In genomic region chr6:33299237-33299944, GRCh38 we compare ENCODE assay signal across 8 cellular contexts. TPM values are rescaled to one million over a fixed set of nuclear protein-coding genes. Genes with fewer than 3 reads are reported as not detected.
DNase-seq lines count a peak whose midpoint lies in the region; ATAC-seq and TF ChIP-seq lines count a peak whose summit lies in the region.

No MANE protein-coding gene starts in this region.

- in situ Hi-C loops in astrocyte of the cerebellum (cut with HindIII; ENCODE audit: low sequenced_read_pairs): no loop called here

- peaks cover 53% of the 10 kb centered on the region for H3K79me2 ChIP-seq in hepatocyte

- peak overlapping the region; percentile 93 for H2AFZ ChIP-seq in hepatocyte

- peak overlapping the region; percentile 99 for H3K27ac ChIP-seq in hepatocyte

- peak; percentile 77 for ATAC-seq in GM18511 (IDR thresholded peaks at IDR 0.05; ENCODE audit: unreplicated experiment)
- ATAC-seq in HG03039 (IDR thresholded peaks at IDR 0.05; ENCODE audit: unreplicated experiment): peak; percentile 52

- H3K36me3 ChIP-seq in hepatocyte (replicated peaks; ENCODE audit: insufficient read depth, low read depth): no peaks in the 10 kb centered on the region

- H3K4me3 ChIP-seq in astrocyte of the cerebellum (ENCODE audit: low read depth, low read length): peak overlapping the region; percentile 73
- H3K4me3 ChIP-seq in hepatocyte: peak overlapping the region; percentile 82
- peak overlapping the region; percentile 96 for H3K4me3 ChIP-seq in retinal pigment epithelial cell (ENCODE audit: low read length)

- no peaks in the 10 kb centered on the region for H3K9me2 ChIP-seq in hepatocyte (replicated peaks; ENCODE audit: insufficient read depth)

- peaks cover 16% of the 10 kb centered on the region for H3K4me1 ChIP-seq in hepatocyte (ENCODE audit: insufficient read depth)

- peaks cover 8% of the 10 kb centered on the region for H4K20me1 ChIP-seq in hepatocyte (ENCODE audit: insufficient read depth, poor library complexity, severe bottlenecking)

- peak overlapping the region; percentile 94 for H3K4me2 ChIP-seq in hepatocyte

- H3K27me3 ChIP-seq in hepatocyte: no peaks in the 10 kb centered on the region

- TF ChIP-seq CTCF in astrocyte of the cerebellum (IDR thresholded peaks at IDR 0.05; ENCODE audit: low read depth, low read length, missing control alignments) (peak; percentile 85), hepatocyte (IDR thresholded peaks at IDR 0.05; ENCODE audit: poor library complexity) (peak; percentile 86), retinal pigment epithelial cell (conservative IDR thresholded peaks at IDR 0.05; ENCODE audit: low read depth, low read length) (peak; percentile 79)

- 1% methylated on average over 54 of the region's 54 CpGs for WGBS in hepatocyte (ENCODE audit: low lambda C conversion rate, missing lambda C conversion rate)

- H3K9me3 ChIP-seq in hepatocyte (ENCODE audit: low read depth): no peaks in the 10 kb centered on the region

- DNase-seq in NCI-H2029 treated with DMSO at 0.1 percent for 48 hours (lab: John Stamatoyannopoulos, UW) (peak; percentile 71), T-helper 9 cell (peak; percentile 93), astrocyte of the cerebellum (ENCODE audit: low read depth) (no peak), hepatocyte (ENCODE audit: low spot score) (peak; percentile 96), retinal pigment epithelial cell (ENCODE audit: low read depth) (no peak), GM19240 (ENCODE audit: insufficient read length, low spot score) (no peak)

RNA-seq across cellular contexts. Expression of gene RGL2, which starts 0.6 kb away (rescaled TPM):
- total RNA-seq in hepatocyte: 57.4 and 63.3 TPM in 2 replicates
- polyA plus RNA-seq in hepatocyte: 82.1 and 89.3 TPM in 2 replicates

RNA-seq across cellular contexts. Expression of gene PFDN6, which starts 10.0 kb away (rescaled TPM):
- total RNA-seq in hepatocyte: 43.9 and 52.7 TPM in 2 replicates
- 19.5 and 27.2 TPM in 2 replicates for polyA plus RNA-seq in hepatocyte

RNA-seq across cellular contexts. Expression of gene WDR46, which starts 10.4 kb away (rescaled TPM):
- 46.6 and 51.1 TPM in 2 replicates for total RNA-seq in hepatocyte
- 70.1 and 84.2 TPM in 2 replicates for polyA plus RNA-seq in hepatocyte

RNA-seq across cellular contexts. Expression of gene TAPBP, which starts 14.5 kb away (rescaled TPM):
- 39.1 and 59.3 TPM in 2 replicates for total RNA-seq in hepatocyte
- polyA plus RNA-seq in hepatocyte: 108 and 116 TPM in 2 replicates

RNA-seq across cellular contexts. Expression of gene ZBTB22, which starts 18.2 kb away (rescaled TPM):
- total RNA-seq in hepatocyte: 21.6 and 23.4 TPM in 2 replicates
- 23.2 and 23.8 TPM in 2 replicates for polyA plus RNA-seq in hepatocyte

Comparison
In these comparisons a context has a peak if more than half of its experiments do, and no peak if none do; other contexts are left out.
1. DNase-seq: peak in NCI-H2029 treated with DMSO at 0.1 percent for 48 hours (single experiment), T-helper 9 cell (single experiment) and hepatocyte (single experiment); none in astrocyte of the cerebellum (single experiment), retinal pigment epithelial cell (single experiment) and GM19240 (single experiment).
2. Peak in every context shown above with its lines, with median percentiles within 50 percentile points of each other: H3K4me3 ChIP-seq and CTCF ChIP-seq.